22 cellular contexts compared by ENCODE assay signal in genomic region chr2:220857371-220857770, GRCh38.
"Had no signal": no experiment of that assay in that cellular context is flagged by ENCODE, and none has a peak within 500 bp of the region (broad histone marks: within the 10 kb centered on the region; RNA-seq: fewer than 3 reads in every experiment).

No MANE protein-coding gene starts in this region.

- H3K36me3 Mint-ChIP-seq: naive thymus-derived CD8-positive, alpha-beta T cell; stimulated activated memory B cell treated with anti-CD40 and anti-IgM and Interleukin-4, amounts not matched to agents 10 μg/mL and 1 μg/mL and 100 μg/mL, for 72 hours had no signal

- H3K4me1 ChIP-seq: colonic mucosa, spleen, transverse colon had no signal

- H3K4me1 Mint-ChIP-seq: endodermal cell; naive thymus-derived CD8-positive, alpha-beta T cell; stimulated activated memory B cell treated with anti-CD40 and anti-IgM and Interleukin-4, amounts not matched to agents 10 μg/mL and 1 μg/mL and 100 μg/mL, for 72 hours had no signal

- ATAC-seq: foreskin keratinocyte; mucosa of descending colon; naive thymus-derived CD8-positive, alpha-beta T cell; sciatic nerve; stimulated activated memory B cell treated with anti-CD40 and anti-IgM and Interleukin-4, amounts not matched to agents 10 μg/mL and 1 μg/mL and 100 μg/mL, for 72 hours had no signal

- H3K9me3 ChIP-seq: colonic mucosa, mucosa of descending colon, neutrophil, spleen, thoracic aorta, transverse colon had no signal

- H3K36me3 ChIP-seq: colonic mucosa, neutrophil, spleen, thoracic aorta, transverse colon had no signal

- H3K4me2 ChIP-seq: hepatocyte had no signal

- DNase-seq: colonic mucosa; effector CD4-positive, alpha-beta T cell; endodermal cell; erythroblast; foreskin keratinocyte; kidney glomerular epithelial cell; mucosa of descending colon; naive thymus-derived CD8-positive, alpha-beta T cell; posterior cingulate gyrus; spleen; stimulated activated CD4-positive, alpha-beta T cell treated with anti-CD3 and anti-CD28 coated beads, Interleukin-15, amount 100 ng/mL, for 24 hours; stimulated activated CD4-positive, alpha-beta T cell treated with anti-CD3 and anti-CD28 coated beads, Interleukin-1b, Interleukin-23, amount 100 ng/mL, for 48 hours; stimulated activated CD4-positive, alpha-beta T cell treated with anti-CD3 and anti-CD28 coated beads, Interleukin-4, amount 100 ng/mL, for 24 hours; transverse colon had no signal

- FAIRE-seq: endothelial cell of umbilical vein, islet of Langerhans had no signal

- H3K27me3 ChIP-seq: colonic mucosa, foreskin keratinocyte, hepatocyte, neutrophil, spleen, transverse colon had no signal

- H3K27ac ChIP-seq: colonic mucosa, foreskin keratinocyte, hepatocyte, neutrophil, spleen, thoracic aorta, transverse colon had no signal

- H3K27me3 Mint-ChIP-seq: stimulated activated memory B cell treated with anti-CD40 and anti-IgM and Interleukin-4, amounts not matched to agents 10 μg/mL and 1 μg/mL and 100 μg/mL, for 72 hours; stimulated activated naive CD8-positive, alpha-beta T cell treated with anti-CD3 and anti-CD28 coated beads, Interleukin-15, Interleukin-2, amounts not matched to agents 100 ng/mL and 50 ng/mL, for 24 hours had no signal

- H3K79me2 ChIP-seq: hepatocyte had no signal

- H3K4me3 Mint-ChIP-seq: endodermal cell; naive thymus-derived CD8-positive, alpha-beta T cell; stimulated activated memory B cell treated with anti-CD40 and anti-IgM and Interleukin-4, amounts not matched to agents 10 μg/mL and 1 μg/mL and 100 μg/mL, for 72 hours; stimulated activated naive CD8-positive, alpha-beta T cell treated with anti-CD3 and anti-CD28 coated beads, Interleukin-15, Interleukin-2, amounts not matched to agents 100 ng/mL and 50 ng/mL, for 24 hours had no signal

- H3K9me3 Mint-ChIP-seq: endodermal cell; stimulated activated memory B cell treated with anti-CD40 and anti-IgM and Interleukin-4, amounts not matched to agents 10 μg/mL and 1 μg/mL and 100 μg/mL, for 72 hours; stimulated activated naive CD8-positive, alpha-beta T cell treated with anti-CD3 and anti-CD28 coated beads, Interleukin-15, Interleukin-2, amounts not matched to agents 100 ng/mL and 50 ng/mL, for 24 hours had no signal

- H3K27ac Mint-ChIP-seq: endodermal cell; naive thymus-derived CD8-positive, alpha-beta T cell; stimulated activated memory B cell treated with anti-CD40 and anti-IgM and Interleukin-4, amounts not matched to agents 10 μg/mL and 1 μg/mL and 100 μg/mL, for 72 hours; stimulated activated naive CD8-positive, alpha-beta T cell treated with anti-CD3 and anti-CD28 coated beads, Interleukin-15, Interleukin-2, amounts not matched to agents 100 ng/mL and 50 ng/mL, for 24 hours had no signal

- H3K4me3 ChIP-seq: colonic mucosa, hepatocyte, mucosa of descending colon, spleen, thoracic aorta, transverse colon had no signal
